18 cellular contexts compared by ENCODE assay signal in the genomic region with DNA sequence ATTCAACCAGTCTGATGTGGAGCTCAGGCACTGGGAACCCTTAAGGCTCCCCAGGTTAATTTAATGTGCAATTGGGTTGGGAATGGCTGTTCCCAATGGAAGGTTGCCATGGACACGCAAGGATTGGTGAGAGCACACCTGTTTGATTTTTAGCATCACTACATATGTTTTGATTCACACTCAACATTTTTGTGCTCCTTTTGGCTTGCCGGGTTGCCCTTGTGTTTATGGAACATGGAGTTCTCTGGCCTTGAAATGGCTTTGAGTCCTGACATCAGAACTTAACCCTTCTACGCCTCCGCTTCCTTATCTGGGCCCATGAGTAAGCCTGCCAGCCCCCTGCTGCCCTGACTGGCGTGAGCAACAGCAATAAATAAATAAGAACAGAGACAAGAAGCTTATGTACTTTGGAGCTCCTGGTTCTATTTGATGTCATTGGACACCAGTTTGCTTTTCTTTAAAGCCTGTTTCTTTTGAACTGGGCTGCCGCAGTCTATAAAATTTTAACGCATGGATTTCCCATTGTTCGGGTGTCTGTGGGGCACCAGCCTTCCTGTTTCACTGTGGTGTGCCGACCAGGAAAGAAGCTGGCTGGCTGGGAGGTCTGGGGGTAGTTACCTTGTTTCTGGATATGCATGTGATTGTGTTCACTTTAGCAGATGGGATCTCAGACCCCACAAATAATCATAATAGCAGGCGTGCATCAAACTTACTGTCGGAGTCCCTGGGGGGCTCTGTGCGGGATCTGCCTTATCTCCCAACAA. TPM values are rescaled to one million over a fixed set of nuclear protein-coding genes. Genes with fewer than 3 reads are reported as not detected.
A peak's percentile ranks its signal among the peaks of the same experiment; 100 is the strongest.
DNase-seq lines count a peak whose midpoint lies in the region; ATAC-seq and TF ChIP-seq lines count a peak whose summit lies in the region.
"Had no signal": no experiment of that assay in that cellular context is flagged by ENCODE, and none has a peak within 500 bp of the region (broad histone marks: within the 10 kb centered on the region; RNA-seq: fewer than 3 reads in every experiment).

No MANE protein-coding gene starts in this region.

- peak; percentile 74 for DNase-seq in ELF-1 (ENCODE audit: low read depth, low spot score)
- DNase-seq in NCI-H510A treated with DMSO at 0.1 percent for 48 hours (lab: John Stamatoyannopoulos, UW): peak; percentile 42
- DNase-seq in fibroblast of mammary gland (ENCODE audit: low read depth): peak; percentile 91
- peak; percentile 93 for DNase-seq in prostate gland (ENCODE audit: low spot score)
- DNase-seq in retina: no peak
- DNase-seq in psoas muscle: no peak
- DNase-seq: activated CD8-positive, alpha-beta T cell treated with anti-CD3 and anti-CD28 coated beads for 36 hours; activated effector memory CD4-positive, alpha-beta T cell treated with Interleukin-2 at 50 U/mL for 16 hours; effector memory CD4-positive, alpha-beta T cell; EL; glutamatergic neuron; NCI-H2227 treated with DMSO at 0.1 percent for 48 hours; stimulated activated CD4-positive, alpha-beta T cell treated with anti-CD3 and anti-CD28 coated beads, Interleukin-4, amount 100 ng/mL, for 24 hours had no signal

- H3K4me1 ChIP-seq in prostate gland (replicated peaks): peaks cover 5% of the 10 kb centered on the region
- no peaks in the 10 kb centered on the region for H3K4me1 ChIP-seq in psoas muscle

- TF ChIP-seq CTCF in fibroblast of mammary gland (conservative IDR thresholded peaks at IDR 0.05; ENCODE audit: control insufficient read depth, insufficient read depth, low read depth, low read length) (no peak), prostate gland (IDR thresholded peaks at IDR 0.05) (peak in 1 of 4 experiments; percentile 40), psoas muscle (IDR thresholded peaks at IDR 0.05) (no peak)

- H3K27ac ChIP-seq in prostate gland (peak overlapping the region; percentile 90 to 91), psoas muscle (no peak overlapping the region)
- H3K27ac ChIP-seq: BLaER1 had no signal

- H3K9me3 ChIP-seq in prostate gland: no peaks in the 10 kb centered on the region
- H3K9me3 ChIP-seq in psoas muscle: no peaks in the 10 kb centered on the region
- H3K9me3 ChIP-seq: BLaER1 had no signal

- intact Hi-C loops in prostate gland (cut with DNase I): no loop called here
- intact Hi-C loops in psoas muscle (cut with DNase I): no loop called here

- no peak overlapping the region for H3K4me3 ChIP-seq in fibroblast of mammary gland (ENCODE audit: control insufficient read depth, low read depth, low read length)
- no peak overlapping the region for H3K4me3 ChIP-seq in prostate gland
- H3K4me3 ChIP-seq in psoas muscle: no peak overlapping the region
- H3K4me3 ChIP-seq: BLaER1 had no signal

- H3K36me3 ChIP-seq in prostate gland (no peaks in the 10 kb centered on the region), psoas muscle (ENCODE audit: insufficient read depth in 1 of 2, low read depth in 1 of 2) (no peaks in the 10 kb centered on the region)
- H3K36me3 ChIP-seq: BLaER1 had no signal

- 10% methylated on average over 12 of the region's 12 CpGs for WGBS in prostate gland
- 36 to 39% (median 38%) methylated on average over 12 of the region's 12 CpGs for WGBS in psoas muscle, 3 donors

- H3K27me3 ChIP-seq in prostate gland (replicated peaks; ENCODE audit: insufficient read depth) (no peaks in the 10 kb centered on the region), psoas muscle (ENCODE audit: insufficient read depth in 3 of 3, low read length in 2 of 3) (peaks cover 2 to 32% (median 2%) of the 10 kb centered on the region in 3 donors)
- H3K27me3 ChIP-seq: BLaER1 had no signal

- TF ChIP-seq POLR2A in prostate gland (IDR thresholded peaks at IDR 0.05): no peak

- ATAC-seq in GM21529 (IDR thresholded peaks at IDR 0.05; ENCODE audit: unreplicated experiment): no peak
- ATAC-seq in psoas muscle: no peak
- ATAC-seq in GM21447 (IDR thresholded peaks at IDR 0.05; ENCODE audit: unreplicated experiment): no peak
- ATAC-seq: activated CD8-positive, alpha-beta T cell treated with anti-CD3 and anti-CD28 coated beads for 36 hours; stimulated activated effector memory CD8-positive, alpha-beta T cell treated with anti-CD3 and anti-CD28 coated beads, Interleukin-12 subunit alpha, Interleukin-12 subunit beta, amount 100 ng/mL, for 72 hours had no signal

RNA-seq across cellular contexts. Expression of gene TBX3, which starts 27.9 kb away (rescaled TPM):
- total RNA-seq in prostate gland (100 to 1,000 TPM; 155 to 259 TPM), psoas muscle (10 to 100 TPM in 3 of 4 donors, 1 to 10 TPM in 1; 7.4 to 50.8 (median 30.8) TPM)
- 10 to 100 TPM in 1 of 3 donors, 1 to 10 TPM in 2; 5.0 to 15.8 (median 9.8) TPM for polyA plus RNA-seq in psoas muscle
- total RNA-seq: activated CD8-positive, alpha-beta T cell treated with anti-CD3 and anti-CD28 coated beads for 36 hours; T-helper 2 cell treated with Interferon-gamma antibody and Interleukin-4, amounts not matched to agents 100 ng/mL and 5 ng/mL, for 36 hours had no signal

Comparison
In these comparisons a context has a peak if more than half of its experiments do, and no peak if none do; other contexts are left out.
1. DNase-seq: peak in ELF-1 (single experiment), NCI-H510A treated with DMSO at 0.1 percent for 48 hours (single experiment), fibroblast of mammary gland (single experiment) and prostate gland (single experiment); none in retina (single experiment) and psoas muscle (0 of 2).